20 cellular contexts compared by ENCODE assay signal in genomic region chr11:240315-240714, GRCh38. TPM values are rescaled to one million over a fixed set of nuclear protein-coding genes. Genes with fewer than 3 reads are reported as not detected.
A peak's percentile ranks its signal among the peaks of the same experiment; 100 is the strongest.
DNase-seq lines count a peak whose midpoint lies in the region; ATAC-seq lines count a peak whose summit lies in the region.
"Had no signal": no experiment of that assay in that cellular context is flagged by ENCODE, and none has a peak within 500 bp of the region (broad histone marks: within the 10 kb centered on the region; RNA-seq: fewer than 3 reads in every experiment).

No MANE protein-coding gene starts in this region.

- H3K4me1 ChIP-seq in CD4-positive, alpha-beta memory T cell (ENCODE audit: insufficient read depth, low read length) = peaks cover 19% of the 10 kb centered on the region

- H3K27me3 Mint-ChIP-seq in activated T-cell treated with anti-CD3 and anti-CD28 coated beads, Interleukin-2, amount 50 U/mL, for 24 hours = no peaks in the 10 kb centered on the region
- no peaks in the 10 kb centered on the region for H3K27me3 Mint-ChIP-seq in CD4-positive, alpha-beta memory T cell
- no peaks in the 10 kb centered on the region for H3K27me3 Mint-ChIP-seq in activated CD4-positive, alpha-beta memory T cell treated with anti-CD3 and anti-CD28 coated beads for 36 hours
- H3K27me3 Mint-ChIP-seq: B cell had no signal

- DNase-seq in activated T-cell treated with anti-CD3 and anti-CD28 coated beads, Interleukin-2, amount 50 U/mL, for 24 hours = no peak
- DNase-seq in activated T-cell treated with anti-CD3 and anti-CD28 coated beads for 4 hours (no peak), left lobe of liver (ENCODE audit: low spot score) (peak; percentile 6), H7 (no peak)
- no peak for DNase-seq in CD4-positive, alpha-beta memory T cell
- peak; percentile 8 for DNase-seq in activated CD4-positive, alpha-beta memory T cell treated with anti-CD3 and anti-CD28 coated beads for 36 hours
- DNase-seq: EL, GF-D8, IMR-90, NCI-H1694, NCI-H2081, NCI-H2171 treated with DMSO at 0.1 percent for 48 hours, NCI-H524 treated with DMSO at 0.1 percent for 48 hours, OCI-M1 had no signal

- H3K9me3 Mint-ChIP-seq in activated T-cell treated with anti-CD3 and anti-CD28 coated beads, Interleukin-2, amount 50 U/mL, for 24 hours = no peaks in the 10 kb centered on the region
- no peaks in the 10 kb centered on the region for H3K9me3 Mint-ChIP-seq in CD4-positive, alpha-beta memory T cell
- H3K9me3 Mint-ChIP-seq in activated CD4-positive, alpha-beta memory T cell treated with anti-CD3 and anti-CD28 coated beads for 36 hours = no peaks in the 10 kb centered on the region

- H3K27ac ChIP-seq in CD4-positive, alpha-beta memory T cell (ENCODE audit: low read depth, low read length) = no peak overlapping the region
- H3K27ac ChIP-seq: A549, KMS-11, SJSA1 had no signal

- peak overlapping the region; percentile 100 for H3K27ac Mint-ChIP-seq in activated T-cell treated with anti-CD3 and anti-CD28 coated beads, Interleukin-2, amount 50 U/mL, for 24 hours
- H3K27ac Mint-ChIP-seq in CD4-positive, alpha-beta memory T cell = peak overlapping the region in 4 of 7 donors; percentile 37 to 97 (median 56)
- peak overlapping the region; percentile 64 for H3K27ac Mint-ChIP-seq in activated CD4-positive, alpha-beta memory T cell treated with anti-CD3 and anti-CD28 coated beads for 36 hours
- H3K27ac Mint-ChIP-seq: B cell had no signal

- no peaks in the 10 kb centered on the region for H3K27me3 ChIP-seq in CD4-positive, alpha-beta memory T cell (ENCODE audit: insufficient read depth, low read length)
- no peaks in the 10 kb centered on the region for H3K27me3 ChIP-seq in H7 (ENCODE audit: control insufficient read depth, insufficient read depth, low read length)
- H3K27me3 ChIP-seq: SJSA1 had no signal

- H3K4me3 ChIP-seq in CD4-positive, alpha-beta memory T cell (ENCODE audit: low read length in 2 of 2) = no peak overlapping the region
- H3K4me3 ChIP-seq in H7 (ENCODE audit: insufficient read depth, low read depth, low read length) = no peak overlapping the region
- H3K4me3 ChIP-seq: A549, SJSA1 had no signal

- POLR2A ChIA-PET in CD4-positive, alpha-beta memory T cell (lab: Charles Lee; ENCODE audit: partially characterized antibody) = interaction anchor here (0.7 to 10.9 kb wide), 4 partner anchors 11 to 167 kb away, joined by 3 to 144 read pairs (median 3); partner anchors contain the start of genes BET1L and RIC8A
- POLR2A ChIA-PET in activated CD4-positive, alpha-beta memory T cell treated with anti-CD3 and anti-CD28 coated beads for 36 hours (lab: Charles Lee) = interaction anchor here (1.2 kb wide), 1 partner anchor 12 kb away, joined by 4 read pairs; no protein-coding TSS in a partner anchor

- peaks cover 59% of the 10 kb centered on the region for H3K4me1 Mint-ChIP-seq in activated T-cell treated with anti-CD3 and anti-CD28 coated beads, Interleukin-2, amount 50 U/mL, for 24 hours (ENCODE audit: low read depth)
- peaks cover 32 to 66% (median 46%) of the 10 kb centered on the region in 4 donors for H3K4me1 Mint-ChIP-seq in CD4-positive, alpha-beta memory T cell
- H3K4me1 Mint-ChIP-seq in activated CD4-positive, alpha-beta memory T cell treated with anti-CD3 and anti-CD28 coated beads for 36 hours (ENCODE audit: low read depth) = peaks cover 59% of the 10 kb centered on the region

- peaks cover 41% of the 10 kb centered on the region for H3K36me3 ChIP-seq in CD4-positive, alpha-beta memory T cell (ENCODE audit: insufficient read depth, low read length)
- H3K36me3 ChIP-seq in H7 (replicated peaks; ENCODE audit: control insufficient read depth, insufficient read depth, low read length) = peaks cover 9% of the 10 kb centered on the region

- H3K4me3 Mint-ChIP-seq in activated T-cell treated with anti-CD3 and anti-CD28 coated beads, Interleukin-2, amount 50 U/mL, for 24 hours = no peak overlapping the region
- H3K4me3 Mint-ChIP-seq in CD4-positive, alpha-beta memory T cell = peak overlapping the region in 1 of 8 donors; percentile 11
- H3K4me3 Mint-ChIP-seq in activated CD4-positive, alpha-beta memory T cell treated with anti-CD3 and anti-CD28 coated beads for 36 hours = no peak overlapping the region
- H3K4me3 Mint-ChIP-seq: B cell had no signal

- CTCF ChIA-PET in CD4-positive, alpha-beta memory T cell (lab: Charles Lee; ENCODE audit: partially characterized antibody) = interaction anchor here (1.3 to 3.5 kb wide), 2 partner anchors 9 to 11 kb away, joined by 3 to 20 read pairs; no protein-coding TSS in a partner anchor
- CTCF ChIA-PET in activated CD4-positive, alpha-beta memory T cell treated with anti-CD3 and anti-CD28 coated beads for 36 hours (lab: Charles Lee) = interaction anchor here (1.2 to 3.5 kb wide), 3 partner anchors 10 to 66 kb away, joined by 4 to 23 read pairs (median 9); partner anchors contain the start of gene IFITM2

- H3K36me3 Mint-ChIP-seq in activated T-cell treated with anti-CD3 and anti-CD28 coated beads, Interleukin-2, amount 50 U/mL, for 24 hours (ENCODE audit: low read depth) = peaks cover 83% of the 10 kb centered on the region
- H3K36me3 Mint-ChIP-seq in CD4-positive, alpha-beta memory T cell = peaks cover 36 to 71% of the 10 kb centered on the region in 2 donors
- peaks cover 49% of the 10 kb centered on the region for H3K36me3 Mint-ChIP-seq in activated CD4-positive, alpha-beta memory T cell treated with anti-CD3 and anti-CD28 coated beads for 36 hours

- H3K9me3 ChIP-seq in CD4-positive, alpha-beta memory T cell (ENCODE audit: control insufficient read depth in 1 of 2, low read length in 2 of 2) = no peaks in the 10 kb centered on the region
- H3K9me3 ChIP-seq: A549, SJSA1 had no signal

- ATAC-seq in left lobe of liver (no peak), GM19452 (IDR thresholded peaks at IDR 0.05; ENCODE audit: unreplicated experiment) (no peak)
- ATAC-seq: A549 had no signal

- intact Hi-C loops in CD4-positive, alpha-beta memory T cell (cut with micrococcal nuclease) = no loop called here
- intact Hi-C loops in activated CD4-positive, alpha-beta memory T cell treated with anti-CD3 and anti-CD28 coated beads for 36 hours (cut with micrococcal nuclease) = no loop called here

RNA-seq across cellular contexts. Expression of gene PSMD13, which starts 3.5 kb away (rescaled TPM):
- 100 to 1,000 TPM in 1 of 2 experiments, 10 to 100 TPM in 1; 99.9 to 107 TPM for total RNA-seq in CD4-positive, alpha-beta memory T cell
- polyA plus RNA-seq in CD4-positive, alpha-beta memory T cell = 100 to 1,000 TPM; 179 to 247 TPM
- 100 to 1,000 TPM; 210 to 214 TPM for total RNA-seq in activated CD4-positive, alpha-beta memory T cell treated with anti-CD3 and anti-CD28 coated beads for 36 hours
- 49.5 TPM for total RNA-seq in left lobe of liver
- 186 and 234 TPM in 2 replicates for total RNA-seq in H7 (2014; rRNA removed; shearing (Covaris generic))

RNA-seq across cellular contexts. Expression of gene SIRT3, which starts 4.2 kb away (rescaled TPM):
- total RNA-seq in CD4-positive, alpha-beta memory T cell = 10 to 100 TPM; 26.5 to 30.7 TPM
- polyA plus RNA-seq in CD4-positive, alpha-beta memory T cell = 10 to 100 TPM; 11.2 to 11.6 TPM
- 10 to 100 TPM; 16.1 to 17.6 TPM for total RNA-seq in activated CD4-positive, alpha-beta memory T cell treated with anti-CD3 and anti-CD28 coated beads for 36 hours
- 21.4 TPM for total RNA-seq in left lobe of liver
- total RNA-seq in H7 (2014; rRNA removed; shearing (Covaris generic)) = 10.7 and 12.3 TPM in 2 replicates

RNA-seq across cellular contexts. Expression of gene RIC8A, which starts 32.8 kb away (rescaled TPM):
- total RNA-seq in CD4-positive, alpha-beta memory T cell = 100 to 1,000 TPM in 1 of 2 experiments, 10 to 100 TPM in 1; 96.7 to 111 TPM
- 100 to 1,000 TPM in 1 of 2 donors, 10 to 100 TPM in 1; 91.2 to 106 TPM for polyA plus RNA-seq in CD4-positive, alpha-beta memory T cell
- 100 to 1,000 TPM; 100 to 104 TPM for total RNA-seq in activated CD4-positive, alpha-beta memory T cell treated with anti-CD3 and anti-CD28 coated beads for 36 hours
- 31.4 TPM for total RNA-seq in left lobe of liver
- 103 and 125 TPM in 2 replicates for total RNA-seq in H7 (2014; rRNA removed; shearing (Covaris generic))

RNA-seq across cellular contexts. Expression of gene BET1L, which starts 33.1 kb away (rescaled TPM):
- 100 to 1,000 TPM; 122 to 129 TPM for total RNA-seq in CD4-positive, alpha-beta memory T cell
- 10 to 100 TPM; 61.9 to 64.5 TPM for polyA plus RNA-seq in CD4-positive, alpha-beta memory T cell
- total RNA-seq in activated CD4-positive, alpha-beta memory T cell treated with anti-CD3 and anti-CD28 coated beads for 36 hours = 10 to 100 TPM; 51.0 to 53.2 TPM
- total RNA-seq in left lobe of liver = 33.6 TPM
- total RNA-seq in H7 (2014; rRNA removed; shearing (Covaris generic)) = 21.5 and 23.7 TPM in 2 replicates

RNA-seq across cellular contexts. Expression of gene NLRP6, which starts 37.9 kb away (rescaled TPM):
- 10 to 100 TPM; 25.9 to 26.3 TPM for total RNA-seq in CD4-positive, alpha-beta memory T cell
- polyA plus RNA-seq in CD4-positive, alpha-beta memory T cell = 10 to 100 TPM in 1 of 2 donors, 1 to 10 TPM in 1; 1.4 to 10.8 TPM
- 1 to 10 TPM in 1 of 2 experiments, under 1 TPM in 1; 0.99 to 1.2 TPM for total RNA-seq in activated CD4-positive, alpha-beta memory T cell treated with anti-CD3 and anti-CD28 coated beads for 36 hours
- 1.9 TPM for total RNA-seq in left lobe of liver
- 0.26 and 0.55 TPM in 2 replicates for total RNA-seq in H7 (2014; rRNA removed; shearing (Covaris generic))
- total RNA-seq: H4, IMR-90, SJSA1 had no signal
- polyA plus RNA-seq: IMR-90 had no signal

Comparison
In these comparisons a context has a peak if more than half of its experiments do, and no peak if none do; other contexts are left out.
1. DNase-seq: peak in activated CD4-positive, alpha-beta memory T cell treated with anti-CD3 and anti-CD28 coated beads for 36 hours (single experiment) and left lobe of liver (single experiment); none in activated T-cell treated with anti-CD3 and anti-CD28 coated beads, Interleukin-2, amount 50 U/mL, for 24 hours (single experiment), activated T-cell treated with anti-CD3 and anti-CD28 coated beads for 4 hours (single experiment), CD4-positive, alpha-beta memory T cell (0 of 5) and H7 (single experiment).
2. Peak in every context shown above with its lines, with median percentiles within 50 percentile points of each other: H3K27ac Mint-ChIP-seq.